ENCODE assay signal across 7 cellular contexts in the genomic region with DNA sequence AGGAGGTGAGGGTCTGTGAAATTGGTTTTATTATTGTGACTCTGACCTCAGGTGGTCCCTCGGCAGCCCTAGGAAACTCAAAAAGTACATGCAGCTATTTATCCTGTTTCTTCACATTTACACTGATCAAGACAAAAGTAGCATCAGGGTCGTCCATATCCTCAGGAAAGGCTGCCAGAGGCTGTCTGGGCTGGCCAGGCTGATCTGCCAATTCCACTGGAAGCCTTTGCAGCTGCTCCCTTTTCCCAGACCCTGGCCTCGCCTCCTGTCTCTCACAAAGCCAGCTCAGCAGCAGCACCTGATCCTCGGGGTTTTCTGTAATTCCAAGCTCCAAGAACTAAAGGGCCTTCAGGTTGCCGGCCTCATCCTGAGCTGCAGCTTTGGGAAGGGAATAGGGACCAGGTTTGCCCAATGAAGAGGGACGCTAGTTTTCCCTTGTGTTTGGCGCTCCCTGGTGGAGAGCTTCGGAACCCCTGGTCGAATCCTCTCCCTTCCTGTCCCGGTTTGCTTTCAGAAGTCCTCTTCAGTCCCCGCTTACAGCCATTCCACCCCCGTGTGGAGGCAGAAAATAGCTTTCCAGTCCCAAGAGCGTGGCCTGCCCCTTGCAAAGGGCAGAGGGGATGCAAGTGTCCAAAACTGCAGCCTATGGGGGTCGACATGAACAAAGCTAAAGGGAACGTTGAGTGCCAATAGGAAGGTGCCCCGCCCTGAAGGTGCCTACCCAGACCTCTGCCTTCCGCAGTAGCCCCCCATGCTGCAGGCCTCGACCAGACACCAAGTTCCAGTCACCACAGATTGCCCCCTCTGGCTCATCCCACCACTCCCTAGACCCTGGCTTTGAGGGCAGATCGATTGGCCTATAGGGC. TPM values are rescaled to one million over a fixed set of nuclear protein-coding genes. Genes with fewer than 3 reads are reported as not detected.
DNase-seq lines count a peak whose midpoint lies in the region; ATAC-seq and TF ChIP-seq lines count a peak whose summit lies in the region.

No MANE protein-coding gene starts in this region.

- CTCF ChIA-PET in activated CD4-positive, alpha-beta T cell treated with anti-CD3 and anti-CD28 coated beads for 36 hours (lab: Charles Lee) = interaction anchor here (0.5 to 3.3 kb wide), 38 partner anchors 10 to 1924 kb away, joined by 3 to 26 read pairs (median 3); a partner anchor contains a TSS

- intact Hi-C loops in activated CD4-positive, alpha-beta T cell treated with anti-CD3 and anti-CD28 coated beads for 36 hours (cut with DNase I, micrococcal nuclease) = loop anchor here in 1 of 2 experiments (1.0 to 5.0 kb wide), 4 partner anchors 33 to 402 kb away; a partner anchor contains a TSS

- POLR2A ChIA-PET in activated CD4-positive, alpha-beta T cell treated with anti-CD3 and anti-CD28 coated beads for 36 hours (lab: Charles Lee) = no interaction called here

- no peaks in the 10 kb centered on the region for H3K9me3 Mint-ChIP-seq in activated CD4-positive, alpha-beta T cell treated with anti-CD3 and anti-CD28 coated beads for 36 hours (ENCODE audit: low read depth)
- peaks cover 4% of the 10 kb centered on the region for H3K9me3 Mint-ChIP-seq in chondrocyte (ENCODE audit: low read depth)

- ATAC-seq in activated CD4-positive, alpha-beta T cell treated with anti-CD3 and anti-CD28 coated beads for 36 hours = peak; percentile 61
- ATAC-seq in left lobe of liver (peak; percentile 99), HG02623 (IDR thresholded peaks at IDR 0.05; ENCODE audit: unreplicated experiment) (no peak)

- H3K36me3 Mint-ChIP-seq in activated CD4-positive, alpha-beta T cell treated with anti-CD3 and anti-CD28 coated beads for 36 hours (ENCODE audit: low read depth) = no peaks in the 10 kb centered on the region
- peaks cover 3% of the 10 kb centered on the region for H3K36me3 Mint-ChIP-seq in chondrocyte (ENCODE audit: low read depth)

- H3K27me3 Mint-ChIP-seq in activated CD4-positive, alpha-beta T cell treated with anti-CD3 and anti-CD28 coated beads for 36 hours = peaks cover 6% of the 10 kb centered on the region
- no peaks in the 10 kb centered on the region for H3K27me3 Mint-ChIP-seq in chondrocyte (ENCODE audit: low read depth)

- TF ChIP-seq CTCF in GM12873 (IDR thresholded peaks at IDR 0.05; ENCODE audit: insufficient read depth, low read depth, low read length, missing control alignments) (peak; percentile 94), chondrocyte (IDR thresholded peaks at IDR 0.05) (peak; percentile 91)

- no peaks in the 10 kb centered on the region for H3K4me1 Mint-ChIP-seq in activated CD4-positive, alpha-beta T cell treated with anti-CD3 and anti-CD28 coated beads for 36 hours
- H3K4me1 Mint-ChIP-seq in chondrocyte (ENCODE audit: low read depth) = no peaks in the 10 kb centered on the region

- H3K27ac Mint-ChIP-seq in activated CD4-positive, alpha-beta T cell treated with anti-CD3 and anti-CD28 coated beads for 36 hours = no peak overlapping the region
- H3K27ac Mint-ChIP-seq in chondrocyte (ENCODE audit: unreplicated experiment) = no peak overlapping the region

- no peak overlapping the region for H3K4me3 Mint-ChIP-seq in activated CD4-positive, alpha-beta T cell treated with anti-CD3 and anti-CD28 coated beads for 36 hours
- H3K4me3 Mint-ChIP-seq in chondrocyte (ENCODE audit: unreplicated experiment) = no peak overlapping the region

- DNase-seq in NCI-H146 (lab: John Stamatoyannopoulos, UW) (peak; percentile 65), chondrocyte (ENCODE audit: low spot score) (no peak), left lobe of liver (ENCODE audit: low spot score) (peak; percentile 79)
- DNase-seq in activated CD4-positive, alpha-beta T cell treated with anti-CD3 and anti-CD28 coated beads for 36 hours = peak; percentile 79
- peak; percentile 42 to 60 for DNase-seq in stimulated activated CD4-positive, alpha-beta T cell treated with anti-CD3 and anti-CD28 coated beads, Interleukin-4, amount 100 ng/mL, for 4 hours

RNA-seq across cellular contexts. Expression of a gene that starts 13.4 kb away (rescaled TPM):
- total RNA-seq in activated CD4-positive, alpha-beta T cell treated with anti-CD3 and anti-CD28 coated beads for 36 hours = under 1 TPM; 0.07 TPM
- total RNA-seq in chondrocyte (not detected in 3 replicates), left lobe of liver (not detected)

RNA-seq across cellular contexts. Expression of a gene that starts 27.4 kb away (rescaled TPM):
- not detected for total RNA-seq in activated CD4-positive, alpha-beta T cell treated with anti-CD3 and anti-CD28 coated beads for 36 hours
- total RNA-seq in chondrocyte (not detected in 3 replicates), left lobe of liver (not detected)

RNA-seq across cellular contexts. Expression of a gene that starts 41.1 kb away (rescaled TPM):
- under 1 TPM; 0.14 to 0.23 TPM for total RNA-seq in activated CD4-positive, alpha-beta T cell treated with anti-CD3 and anti-CD28 coated beads for 36 hours
- not detected in 3 replicates for total RNA-seq in chondrocyte
- not detected for total RNA-seq in left lobe of liver
